ENCODE assay signal across 8 cellular contexts in the genomic region with DNA sequence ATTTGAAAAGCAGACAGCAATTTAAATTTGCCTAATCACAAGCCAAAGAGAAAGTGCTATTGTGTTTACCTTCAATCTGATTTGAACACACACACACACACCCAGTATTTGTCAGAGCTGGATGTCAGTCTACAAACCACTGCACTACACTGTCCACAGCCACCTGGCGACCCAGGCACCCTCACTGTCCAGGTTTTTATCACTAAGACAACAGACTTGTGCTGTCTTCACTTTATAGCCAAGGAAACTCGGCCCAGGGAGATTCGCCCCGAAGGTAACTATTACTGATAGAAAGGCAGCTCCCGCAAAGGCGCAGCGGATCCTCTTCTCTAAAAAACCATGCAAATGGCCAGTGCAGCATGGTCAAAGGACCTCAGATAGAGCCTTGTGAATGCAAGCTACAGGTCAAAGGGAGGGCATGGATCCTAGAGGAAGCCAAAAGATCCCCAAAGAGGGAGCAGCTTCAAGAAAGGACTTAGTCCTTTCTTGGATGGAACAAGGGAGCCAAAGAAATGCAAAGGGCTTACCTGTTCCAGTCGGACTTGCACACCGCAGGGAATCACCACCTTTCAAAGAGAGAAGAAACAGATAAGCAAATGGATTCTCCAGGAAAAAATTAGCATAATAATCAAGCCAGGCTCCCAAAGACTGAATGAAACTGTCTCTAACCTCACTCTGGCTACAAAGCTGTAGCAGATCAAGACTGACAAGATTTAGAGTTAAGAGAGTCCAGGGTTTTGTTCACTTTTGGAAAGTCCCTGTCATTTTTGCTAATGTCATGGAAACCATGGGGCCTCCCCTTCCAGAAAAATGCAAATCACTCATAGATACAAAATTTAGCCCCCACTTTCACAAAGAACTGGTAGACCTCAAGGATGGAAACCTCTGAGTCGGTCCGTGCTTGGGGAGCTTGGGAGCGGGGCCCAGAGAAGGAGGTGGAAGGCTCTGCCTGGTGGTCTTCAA.
A peak's percentile ranks its signal among the peaks of the same experiment; 100 is the strongest.
DNase-seq lines count a peak whose midpoint lies in the region; ATAC-seq and TF ChIP-seq lines count a peak whose summit lies in the region.

No MANE protein-coding gene starts in this region.

- H3K4me1 Mint-ChIP-seq in CD14-positive monocyte, result peaks cover 65% of the 10 kb centered on the region
- H3K4me1 Mint-ChIP-seq in effector memory CD8-positive, alpha-beta T cell (ENCODE audit: low read depth in 2 of 2), result no peaks in the 10 kb centered on the region

- H3K27me3 Mint-ChIP-seq in CD14-positive monocyte (ENCODE audit: low read depth in 3 of 3), result peaks cover 0 to 3% (median 0%) of the 10 kb centered on the region in 3 donors
- peaks cover 0 to 4% of the 10 kb centered on the region in 2 donors for H3K27me3 Mint-ChIP-seq in effector memory CD8-positive, alpha-beta T cell

- H3K4me3 Mint-ChIP-seq in CD14-positive monocyte, result peak overlapping the region; percentile 30 to 41
- no peak overlapping the region for H3K4me3 Mint-ChIP-seq in effector memory CD8-positive, alpha-beta T cell

- H3K27ac ChIP-seq in HUES6 (ENCODE audit: low read depth, low read length), result no peak overlapping the region
- peak overlapping the region in 1 of 4 donors; percentile 43 for H3K27ac ChIP-seq in esophagus squamous epithelium

- H3K4me3 ChIP-seq in HUES6 (ENCODE audit: low read depth, low read length), result peak overlapping the region; percentile 13
- H3K4me3 ChIP-seq in esophagus squamous epithelium, result no peak overlapping the region

- DNase-seq in CD14-positive monocyte (ENCODE audit: low spot score) (no peak), iPS-NIHi7 (ENCODE audit: extremely low spot score) (peak; percentile 52), esophagus squamous epithelium (lab: John Stamatoyannopoulos, UW) (no peak), AG20443 (ENCODE audit: low spot score) (no peak)
- DNase-seq in stimulated activated CD4-positive, alpha-beta T cell treated with anti-CD3 and anti-CD28 coated beads, Interleukin-4, amount 100 ng/mL, for 24 hours, result no peak
- no peak for DNase-seq in effector memory CD8-positive, alpha-beta T cell

- peaks cover 25% of the 10 kb centered on the region for H3K27me3 ChIP-seq in HUES6 (ENCODE audit: control insufficient read depth, insufficient read depth, low read length)
- no peaks in the 10 kb centered on the region for H3K27me3 ChIP-seq in esophagus squamous epithelium

- no peak overlapping the region for H3K9ac ChIP-seq in HUES6 (ENCODE audit: low read length)

- TF ChIP-seq CTCF in CD14-positive monocyte (IDR thresholded peaks at IDR 0.05) (no peak), esophagus squamous epithelium (IDR thresholded peaks at IDR 0.05) (no peak)

- no peak for TF ChIP-seq POLR2A in esophagus squamous epithelium (IDR thresholded peaks at IDR 0.05)

- ATAC-seq in GM21423 (IDR thresholded peaks at IDR 0.05; ENCODE audit: unreplicated experiment), result peak; percentile 55
- ATAC-seq in effector memory CD8-positive, alpha-beta T cell (replicated peaks), result no peak

- intact Hi-C loops in CD14-positive monocyte (cut with micrococcal nuclease) (loop anchor here (5.0 to 10.0 kb wide), 2 partner anchors 91 to 94 kb away; no protein-coding TSS in a partner anchor), esophagus squamous epithelium (cut with DNase I) (no loop called here)

- peaks cover 51% of the 10 kb centered on the region in 2 donors for H3K36me3 Mint-ChIP-seq in CD14-positive monocyte
- H3K36me3 Mint-ChIP-seq in effector memory CD8-positive, alpha-beta T cell (ENCODE audit: insufficient read depth), result no peaks in the 10 kb centered on the region

- 76 to 77% methylated on average over 8 to 12 of the region's 12 CpGs for WGBS in esophagus squamous epithelium, 2 donors

- H3K27ac Mint-ChIP-seq in CD14-positive monocyte, result peak overlapping the region; percentile 23 to 93 (median 87)
- H3K27ac Mint-ChIP-seq in effector memory CD8-positive, alpha-beta T cell, result no peak overlapping the region

- H3K36me3 ChIP-seq in HUES6 (ENCODE audit: control insufficient read depth, insufficient read depth, low read length), result no peaks in the 10 kb centered on the region
- no peaks in the 10 kb centered on the region for H3K36me3 ChIP-seq in esophagus squamous epithelium

- H3K4me1 ChIP-seq in HUES6 (ENCODE audit: control insufficient read depth, insufficient read depth, low read length) (peaks cover 60% of the 10 kb centered on the region), esophagus squamous epithelium (peaks cover 0 to 47% (median 18%) of the 10 kb centered on the region in 3 donors)

- no peaks in the 10 kb centered on the region for H3K9me3 Mint-ChIP-seq in CD14-positive monocyte
- no peaks in the 10 kb centered on the region for H3K9me3 Mint-ChIP-seq in effector memory CD8-positive, alpha-beta T cell

- peaks cover 12% of the 10 kb centered on the region for H3K9me3 ChIP-seq in HUES6 (ENCODE audit: control insufficient read depth, insufficient read depth, low read depth, low read length)
- H3K9me3 ChIP-seq in esophagus squamous epithelium, result no peaks in the 10 kb centered on the region

Comparison
In these comparisons a context has a peak if more than half of its experiments do, and no peak if none do; other contexts are left out.
1. H3K27ac Mint-ChIP-seq: peak in CD14-positive monocyte (7 of 7); none in effector memory CD8-positive, alpha-beta T cell (0 of 2).
2. H3K4me3 Mint-ChIP-seq: peak in CD14-positive monocyte (2 of 2); none in effector memory CD8-positive, alpha-beta T cell (0 of 2).